ENCODE assay signal across 26 cellular contexts in the genomic region with DNA sequence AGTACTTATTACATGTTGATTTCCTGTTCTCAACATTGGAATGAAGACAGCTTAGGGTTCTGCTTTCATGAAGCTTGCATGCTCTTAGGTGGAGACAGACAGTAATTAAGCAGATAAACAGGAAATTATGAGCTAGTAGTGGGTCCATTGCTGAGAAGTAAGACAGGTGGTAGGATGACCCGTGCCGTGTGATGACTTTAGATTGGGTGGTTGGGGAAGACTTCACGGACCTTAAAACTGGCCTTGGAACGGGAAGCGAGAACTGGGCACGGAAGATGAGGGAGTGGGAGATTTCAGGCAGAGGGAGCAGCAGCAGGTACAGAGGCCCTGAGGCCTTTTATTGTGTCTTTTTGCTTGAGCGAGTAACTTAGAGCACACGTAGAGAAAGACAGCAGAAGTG. TPM values are rescaled to one million over a fixed set of nuclear protein-coding genes. Genes with fewer than 3 reads are reported as not detected.
DNase-seq lines count a peak whose midpoint lies in the region; TF ChIP-seq lines count a peak whose summit lies in the region.
"Had no signal": no experiment of that assay in that cellular context is flagged by ENCODE, and none has a peak within 500 bp of the region (broad histone marks: within the 10 kb centered on the region; RNA-seq: fewer than 3 reads in every experiment).

No MANE protein-coding gene starts in this region.

- H3T11ph ChIP-seq in H9 (ENCODE audit: low read length), result no peak overlapping the region

- H2BK20ac ChIP-seq in H9 (ENCODE audit: low read depth, low read length, poor library complexity, severe bottlenecking), result no peak overlapping the region

- H3K79me2 ChIP-seq in H9 (ENCODE audit: insufficient read depth, low read length), result peaks cover 2% of the 10 kb centered on the region

- H4K8ac ChIP-seq in H9 (replicated peaks; ENCODE audit: insufficient read length, low read depth, low read length), result no peak overlapping the region

- H3K4me1 ChIP-seq in H9 (ENCODE audit: insufficient read depth, low read length) (0 out of 2 replicates have a peak, but pooled peaks cover 2% of the 10 kb centered on the region), breast epithelium (peaks cover 5 to 14% of the 10 kb centered on the region in 2 donors), subcutaneous abdominal adipose tissue (ENCODE audit: control insufficient read depth in 5 of 5, insufficient read depth in 5 of 5, low read length in 5 of 5) (peaks cover 22 to 87% (median 71%) of the 10 kb centered on the region in 5 donors), prostate gland (replicated peaks) (no peaks in the 10 kb centered on the region)

- H3K9ac ChIP-seq in H9 (ENCODE audit: extremely low read depth, insufficient read length, low read length) (no peak overlapping the region), subcutaneous abdominal adipose tissue (ENCODE audit: low read length in 5 of 5) (no peak overlapping the region)

- H3K9me3 Mint-ChIP-seq in H9 (no peaks in the 10 kb centered on the region), nephron (no peaks in the 10 kb centered on the region)
- H3K9me3 Mint-ChIP-seq: activated CD4-positive, alpha-beta T cell treated with anti-CD3 and anti-CD28 coated beads, Interleukin-2, amount 10 ng/mL, durations not matched to agents 24 days and 14 days; activated naive CD8-positive, alpha-beta T cell treated with anti-CD3 and anti-CD28 coated beads for 36 hours; activated T-helper 17 cell treated with anti-CD3 and anti-CD28 coated beads, Interleukin-2, amount 50 U/mL, for 72 hours; CD4-positive, CD25-positive, alpha-beta regulatory T cell; neural crest cell; stimulated activated naive CD8-positive, alpha-beta T cell treated with anti-CD3 and anti-CD28 coated beads, Interleukin-15, Interleukin-2, amounts not matched to agents 100 ng/mL and 50 ng/mL, for 24 hours had no signal

- H3K4me2 ChIP-seq in H9 (ENCODE audit: insufficient read depth, insufficient read length, low read length), result no peak overlapping the region

- H2BK15ac ChIP-seq in H9 (ENCODE audit: low read depth, low read length), result no peak overlapping the region

- H3K4me3 Mint-ChIP-seq in H9 (no peak overlapping the region), nephron (no peak overlapping the region)
- H3K4me3 Mint-ChIP-seq: activated CD4-positive, alpha-beta T cell treated with anti-CD3 and anti-CD28 coated beads, Interleukin-2, amount 10 ng/mL, durations not matched to agents 24 days and 14 days; activated naive CD8-positive, alpha-beta T cell treated with anti-CD3 and anti-CD28 coated beads for 36 hours; activated T-helper 17 cell treated with anti-CD3 and anti-CD28 coated beads, Interleukin-2, amount 50 U/mL, for 72 hours; CD4-positive, CD25-positive, alpha-beta regulatory T cell; neural crest cell; stimulated activated naive CD8-positive, alpha-beta T cell treated with anti-CD3 and anti-CD28 coated beads, Interleukin-15, Interleukin-2, amounts not matched to agents 100 ng/mL and 50 ng/mL, for 24 hours had no signal

- no peak overlapping the region for H2BK120ac ChIP-seq in H9 (ENCODE audit: low read depth, low read length, poor library complexity, severe bottlenecking)

- no peak overlapping the region for H4K91ac ChIP-seq in H9 (ENCODE audit: insufficient read length, low read depth, low read length)

- no peak overlapping the region for H2AK5ac ChIP-seq in H9 (ENCODE audit: insufficient read length, low read length)

- H4K5ac ChIP-seq in H9 (ENCODE audit: insufficient read length, low read depth, low read length), result no peak overlapping the region

- H3K36me3 ChIP-seq in breast epithelium, result no peaks in the 10 kb centered on the region
- H3K36me3 ChIP-seq in subcutaneous abdominal adipose tissue (ENCODE audit: control insufficient read depth in 5 of 5, insufficient read depth in 5 of 5, low read length in 5 of 5), result peaks cover 0 to 49% (median 27%) of the 10 kb centered on the region in 5 donors
- no peaks in the 10 kb centered on the region for H3K36me3 ChIP-seq in prostate gland

- no peak overlapping the region for H3K23ac ChIP-seq in H9 (ENCODE audit: insufficient read length, low read depth, low read length)

- no peak overlapping the region for H3K4ac ChIP-seq in H9 (ENCODE audit: low read depth, low read length)

- H3K4me1 Mint-ChIP-seq in H9 (peaks cover 10 to 23% of the 10 kb centered on the region in 2 experiments; a peak in 3 of 4 replicates), nephron (peaks cover 66% of the 10 kb centered on the region)
- H3K4me1 Mint-ChIP-seq: activated CD4-positive, alpha-beta T cell treated with anti-CD3 and anti-CD28 coated beads, Interleukin-2, amount 10 ng/mL, durations not matched to agents 24 days and 14 days; activated naive CD8-positive, alpha-beta T cell treated with anti-CD3 and anti-CD28 coated beads for 36 hours; activated T-helper 17 cell treated with anti-CD3 and anti-CD28 coated beads, Interleukin-2, amount 50 U/mL, for 72 hours had no signal

- DNase-seq in H9 (no peak), breast epithelium (ENCODE audit: low spot score in 2 of 2) (no peak), DMS153 (lab: John Stamatoyannopoulos, UW) (no peak), hepatic stellate cell (ENCODE audit: low spot score) (no peak), AG20443 (ENCODE audit: low spot score) (no peak), prostate gland (ENCODE audit: low spot score) (no peak)
- DNase-seq: activated CD4-positive, alpha-beta T cell treated with anti-CD3 and anti-CD28 coated beads, Interleukin-2, amount 10 ng/mL, durations not matched to agents 24 days and 14 days; activated CD8-positive, alpha-beta memory T cell treated with anti-CD3 and anti-CD28 coated beads, Interleukin-2, amount 50 U/mL, for 4 hours; activated naive CD8-positive, alpha-beta T cell treated with anti-CD3 and anti-CD28 coated beads for 36 hours; CD4-positive, CD25-positive, alpha-beta regulatory T cell; effector memory CD4-positive, alpha-beta T cell; MG63; midbrain; NCI-H1436; NCI-H510A treated with DMSO at 0.1 percent for 48 hours; NK-92 treated with Interleukin-12 subunit alpha and Interleukin-12 subunit beta, amount 100 ng/mL, for 24 hours; SJCRH30; stimulated activated CD4-positive, alpha-beta T cell treated with anti-CD3 and anti-CD28 coated beads, Interleukin-12 subunit alpha, Interleukin-12 subunit beta, amount 100 ng/mL, for 4 hours had no signal

- H3K27ac ChIP-seq in H9 (ENCODE audit: insufficient read length, low read depth, low read length) (no peak overlapping the region), breast epithelium (peak overlapping the region; percentile 46 to 67), subcutaneous abdominal adipose tissue (ENCODE audit: low read depth, low read length) (peak overlapping the region; percentile 20), prostate gland (no peak overlapping the region)
- H3K27ac ChIP-seq: SJCRH30 had no signal

- intact Hi-C loops in breast epithelium (cut with DNase I; ENCODE audit: low total_unique reads) (loop anchor here (10.0 kb wide), 1 partner anchor 157 kb away; no protein-coding TSS in a partner anchor), prostate gland (cut with DNase I) (loop anchor here (2.0 kb wide), 1 partner anchor 91 kb away; no protein-coding TSS in a partner anchor)

- no peaks in the 10 kb centered on the region for H3K23me2 ChIP-seq in H9 (ENCODE audit: insufficient read length, low read depth, low read length, poor library complexity, severe bottlenecking)

- H3K27ac Mint-ChIP-seq in H9 (peak overlapping the region in 2 of 3 experiments; percentile 42 to 88; a peak in 4 of 7 replicates), nephron (peak overlapping the region in 2 of 3 experiments; percentile 6 to 68)
- H3K27ac Mint-ChIP-seq: activated CD4-positive, alpha-beta T cell treated with anti-CD3 and anti-CD28 coated beads, Interleukin-2, amount 10 ng/mL, durations not matched to agents 24 days and 14 days; activated naive CD8-positive, alpha-beta T cell treated with anti-CD3 and anti-CD28 coated beads for 36 hours; stimulated activated naive CD8-positive, alpha-beta T cell treated with anti-CD3 and anti-CD28 coated beads, Interleukin-15, Interleukin-2, amounts not matched to agents 100 ng/mL and 50 ng/mL, for 24 hours had no signal

- H3K79me1 ChIP-seq in H9 (ENCODE audit: insufficient read depth, low read depth, low read length, poor library complexity, severe bottlenecking), result no peaks in the 10 kb centered on the region

- TF ChIP-seq POLR2A in breast epithelium (IDR thresholded peaks at IDR 0.05) (no peak), prostate gland (IDR thresholded peaks at IDR 0.05) (no peak)

- H3K9me3 ChIP-seq in H9 (ENCODE audit: control insufficient read depth, low read depth, low read length) (no peaks in the 10 kb centered on the region), breast epithelium (no peaks in the 10 kb centered on the region), subcutaneous abdominal adipose tissue (ENCODE audit: control insufficient read depth in 5 of 5, low read length in 5 of 5) (no peaks in the 10 kb centered on the region), prostate gland (no peaks in the 10 kb centered on the region)
- H3K9me3 ChIP-seq: MG63, SJCRH30 had no signal

- H3K14ac ChIP-seq in H9 (ENCODE audit: insufficient read depth, low read length), result no peak overlapping the region

- WGBS in H9 (ENCODE audit: extremely low coverage, insufficient read length, low lambda C conversion rate), result no CpG with 5 or more reads among the region's 8 CpGs
- 87% methylated on average over 8 of the region's 8 CpGs for WGBS in prostate gland

- no peak overlapping the region for H2AFZ ChIP-seq in H9 (ENCODE audit: low read length)

- H3K56ac ChIP-seq in H9 (ENCODE audit: insufficient read length, low read depth, low read length), result no peak overlapping the region

- H3K27me3 ChIP-seq in H9 (ENCODE audit: insufficient read depth, low read length) (no peaks in the 10 kb centered on the region), breast epithelium (no peaks in the 10 kb centered on the region), subcutaneous abdominal adipose tissue (ENCODE audit: control insufficient read depth in 5 of 5, insufficient read depth in 4 of 5, low read length in 5 of 5) (no peaks in the 10 kb centered on the region), prostate gland (replicated peaks; ENCODE audit: insufficient read depth) (no peaks in the 10 kb centered on the region)
- H3K27me3 ChIP-seq: MG63, SJCRH30 had no signal

- H2BK12ac ChIP-seq in H9 (ENCODE audit: insufficient read length, low read depth, low read length), result no peak overlapping the region

- H3K4me3 ChIP-seq in breast epithelium (no peak overlapping the region), subcutaneous abdominal adipose tissue (ENCODE audit: low read depth in 1 of 5, low read length in 5 of 5) (no peak overlapping the region), prostate gland (no peak overlapping the region)
- H3K4me3 ChIP-seq: MG63, SJCRH30 had no signal

- H4K20me1 ChIP-seq in H9 (ENCODE audit: control insufficient read depth, insufficient read depth, insufficient read length), result no peaks in the 10 kb centered on the region

- H3K18ac ChIP-seq in H9 (ENCODE audit: insufficient read length, low read depth, low read length), result no peak overlapping the region

- H3K36me3 Mint-ChIP-seq in H9 (ENCODE audit: insufficient read depth in 1 of 3, low read depth in 3 of 3) (peaks cover 11 to 40% (median 33%) of the 10 kb centered on the region in 3 experiments; a peak in 6 of 7 replicates), nephron (ENCODE audit: low read depth) (peaks cover 73% of the 10 kb centered on the region)

- TF ChIP-seq CTCF in H9 (conservative IDR thresholded peaks at IDR 0.05), result no peak
- no peak for TF ChIP-seq CTCF in breast epithelium (IDR thresholded peaks at IDR 0.05)
- no peak for TF ChIP-seq CTCF in nephron (IDR thresholded peaks at IDR 0.05; ENCODE audit: unreplicated experiment in 3 of 3)
- no peak for TF ChIP-seq CTCF in prostate gland (IDR thresholded peaks at IDR 0.05)

- no peak overlapping the region for H2BK5ac ChIP-seq in H9 (ENCODE audit: insufficient read length, low read length)

- H3K27me3 Mint-ChIP-seq in H9 (ENCODE audit: low read depth) (no peaks in the 10 kb centered on the region), nephron (ENCODE audit: low read depth) (no peaks in the 10 kb centered on the region)
- H3K27me3 Mint-ChIP-seq: activated CD4-positive, alpha-beta T cell treated with anti-CD3 and anti-CD28 coated beads, Interleukin-2, amount 10 ng/mL, durations not matched to agents 24 days and 14 days; activated naive CD8-positive, alpha-beta T cell treated with anti-CD3 and anti-CD28 coated beads for 36 hours; activated T-helper 17 cell treated with anti-CD3 and anti-CD28 coated beads, Interleukin-2, amount 50 U/mL, for 72 hours; CD4-positive, CD25-positive, alpha-beta regulatory T cell; stimulated activated naive CD8-positive, alpha-beta T cell treated with anti-CD3 and anti-CD28 coated beads, Interleukin-15, Interleukin-2, amounts not matched to agents 100 ng/mL and 50 ng/mL, for 24 hours had no signal

RNA-seq across cellular contexts. Expression of a gene that starts 27.2 kb away (rescaled TPM):
- total RNA-seq in H9 (2021) (79.4 and 83.6 TPM in 2 replicates), breast epithelium (10 to 100 TPM; 43.6 to 72.8 (median 67.4) TPM), prostate gland (10 to 100 TPM; 48.2 to 73.4 TPM)

RNA-seq across cellular contexts. Expression of a gene that starts 34.4 kb away (rescaled TPM):
- total RNA-seq in H9 (2021) (not detected in 2 replicates), breast epithelium (not detected), prostate gland (1 to 10 TPM in 1 of 2 donors, not detected in 1; 1.0 TPM)
- total RNA-seq: activated CD4-positive, alpha-beta T cell treated with anti-CD3 and anti-CD28 coated beads, Interleukin-2, amount 10 ng/mL, durations not matched to agents 24 days and 14 days; activated naive CD8-positive, alpha-beta T cell treated with anti-CD3 and anti-CD28 coated beads for 36 hours; activated T-helper 17 cell treated with anti-CD3 and anti-CD28 coated beads, Interleukin-2, amount 50 U/mL, for 72 hours; CD4-positive, CD25-positive, alpha-beta regulatory T cell; esophagus mucosa; neural crest cell; pulmonary artery endothelial cell; SJCRH30; T-helper 1 cell treated with Interleukin-12 subunit alpha and Interleukin-12 subunit beta and Interleukin-4 antibody, amounts not matched to agents 30 ng/mL and 1 ng/mL, for 36 hours had no signal

Comparison
In these comparisons a context has a peak if more than half of its experiments do, and no peak if none do; other contexts are left out.
1. H3K27ac ChIP-seq: peak in breast epithelium (2 of 2) and subcutaneous abdominal adipose tissue (single experiment); none in H9 (single experiment) and prostate gland (0 of 2).